Comparison of ENCODE assay signal across 24 cellular contexts in genomic region chr1:76433528-76433927, GRCh38.
DNase-seq lines count a peak whose midpoint lies in the region; ATAC-seq and TF ChIP-seq lines count a peak whose summit lies in the region.
"Had no signal": no experiment of that assay in that cellular context is flagged by ENCODE, and none has a peak within 500 bp of the region (broad histone marks: within the 10 kb centered on the region; RNA-seq: fewer than 3 reads in every experiment).

No MANE protein-coding gene starts in this region.

- H3K9me3 ChIP-seq in SK-N-SH, result no peaks in the 10 kb centered on the region
- H3K9me3 ChIP-seq: body of pancreas, psoas muscle had no signal

- peaks cover 0 to 3% of the 10 kb centered on the region in 2 experiments; a peak in 2 of 4 replicates for H3K4me1 ChIP-seq in SK-N-SH (ENCODE audit: control insufficient read depth in 1 of 2, insufficient read depth in 2 of 2, low read depth in 1 of 2, low read length in 1 of 2)
- H3K4me1 ChIP-seq: body of pancreas, psoas muscle had no signal

- H3K4me3 ChIP-seq in SK-N-SH (ENCODE audit: low read depth in 2 of 2, low read length in 1 of 2), result no peak overlapping the region
- H3K4me3 ChIP-seq: body of pancreas, psoas muscle had no signal

- no peak overlapping the region for H3K27ac ChIP-seq in SK-N-SH (ENCODE audit: low read depth in 2 of 2, low read length in 1 of 2)
- H3K27ac ChIP-seq: 22Rv1, body of pancreas, psoas muscle had no signal

- H3K79me2 ChIP-seq in SK-N-SH (ENCODE audit: insufficient read depth), result no peaks in the 10 kb centered on the region

- H3F3A ChIP-seq in SK-N-SH (replicated peaks; ENCODE audit: insufficient read depth), result no peaks in the 10 kb centered on the region

- H3K9me2 ChIP-seq in SK-N-SH, result no peaks in the 10 kb centered on the region

- no peak overlapping the region for H3K4me2 ChIP-seq in SK-N-SH

- no peak for ATAC-seq in SK-N-SH treated with all-trans-retinoic acid at 6 μM for 48 hours
- no peak for ATAC-seq in GM21515 (IDR thresholded peaks at IDR 0.05; ENCODE audit: unreplicated experiment)
- ATAC-seq in HG03025 (IDR thresholded peaks at IDR 0.05; ENCODE audit: low FRiP score, unreplicated experiment), result no peak
- ATAC-seq: body of pancreas, esophagus mucosa, psoas muscle, Right ventricle myocardium inferior, T-cell, WTC11 had no signal

- no peak for TF ChIP-seq RAD21 in SK-N-SH (IDR thresholded peaks at IDR 0.05; ENCODE audit: low read length)

- H2AFZ ChIP-seq in SK-N-SH (ENCODE audit: low read depth), result no peak overlapping the region

- no peak for TF ChIP-seq CTCF in SK-N-SH (IDR thresholded peaks at IDR 0.05)

- H3K27me3 ChIP-seq in SK-N-SH (ENCODE audit: insufficient read depth), result no peaks in the 10 kb centered on the region
- H3K27me3 ChIP-seq: body of pancreas had no signal

- H4K20me1 ChIP-seq in SK-N-SH (ENCODE audit: insufficient read depth), result no peaks in the 10 kb centered on the region

- CTCF ChIA-PET in SK-N-SH (lab: Yijun Ruan, JAX), result interaction anchor here (0.6 to 1.4 kb wide), 2 partner anchors 111 to 178 kb away, joined by 3 read pairs; no protein-coding TSS in a partner anchor

- DNase-seq in SK-N-SH, result no peak
- DNase-seq in amniotic epithelial cell (ENCODE audit: low read depth), result peak; percentile 80
- DNase-seq in fibroblast of peridontal ligament (ENCODE audit: extremely low read depth), result peak; percentile 80
- no peak for DNase-seq in NCI-H1694 (lab: John Stamatoyannopoulos, UW)
- no peak for DNase-seq in iPS-NIHi11 (ENCODE audit: low spot score)
- DNase-seq: activated CD4-positive, alpha-beta memory T cell treated with anti-CD3 and anti-CD28 coated beads for 36 hours; activated naive CD4-positive, alpha-beta T cell treated with anti-CD3 and anti-CD28 coated beads, Interleukin-2, amount 50 U/mL, for 16 hours; activated T-cell treated with anti-CD3 and anti-CD28 coated beads, Interleukin-2, amount 50 U/mL, for 1 hour; body of pancreas; DMS 273 treated with DMSO at 0.1 percent for 48 hours; hippocampal formation; MM.1S; NCI-H187 treated with DMSO at 0.1 percent for 48 hours; NCI-H446; nephron progenitor cell; psoas muscle; T-cell had no signal

- no peak for TF ChIP-seq EP300 in SK-N-SH (IDR thresholded peaks at IDR 0.05; ENCODE audit: borderline replicate concordance in 1 of 2, low read depth in 1 of 2, low read length in 1 of 2)

- POLR2A ChIA-PET in SK-N-SH (lab: Yijun Ruan, JAX), result no interaction called here

- no peaks in the 10 kb centered on the region for H3K36me3 ChIP-seq in SK-N-SH (replicated peaks in 1 of 2; ENCODE audit: control insufficient read depth in 1 of 2, insufficient read depth in 2 of 2, low read length in 1 of 2)

- H3K9ac ChIP-seq in SK-N-SH, result no peak overlapping the region

TF ChIP-seq in SK-N-SH, 30 proteins besides CTCF, POLR2A, EP300 and RAD21:
- TF ChIP-seq PBX3 (IDR thresholded peaks at IDR 0.05) (0 out of 2 replicates have a peak, but pooled peaks have one; percentile 10), REST (IDR thresholded peaks at IDR 0.05; ENCODE audit: low read depth, low read length) (0 out of 2 replicates have a peak, but pooled peaks have one; percentile 30), EZH2phosphoT487 (IDR thresholded peaks at IDR 0.05; ENCODE audit: borderline replicate concordance, low read depth) (no peak), CHD2 (IDR thresholded peaks at IDR 0.05; ENCODE audit: low read length, partially characterized antibody) (no peak)

TF ChIP-seq in SK-N-SH treated with all-trans-retinoic acid at 6 μM for 48 hours, 23 proteins besides CTCF, POLR2A, EP300 and RAD21:
- TF ChIP-seq TCF4 (CRISPR knock-in tag; IDR thresholded peaks at IDR 0.05; ENCODE audit: borderline replicate concordance) (no peak), ESRRG (CRISPR knock-in tag; IDR thresholded peaks at IDR 0.05) (no peak), CREB5 (CRISPR knock-in tag; IDR thresholded peaks at IDR 0.05; ENCODE audit: low read depth) (no peak), BACH2 (CRISPR knock-in tag; IDR thresholded peaks at IDR 0.05; ENCODE audit: borderline replicate concordance) (no peak), PPARA (CRISPR knock-in tag; IDR thresholded peaks at IDR 0.05; ENCODE audit: borderline replicate concordance) (no peak), TSHZ2 (CRISPR knock-in tag; IDR thresholded peaks at IDR 0.05) (no peak), ZNF565 (CRISPR knock-in tag; conservative IDR thresholded peaks at IDR 0.05; ENCODE audit: low read depth) (no peak), OSR1 (CRISPR knock-in tag; IDR thresholded peaks at IDR 0.05) (no peak), RARB (CRISPR knock-in tag; IDR thresholded peaks at IDR 0.05) (no peak), PATZ1 (CRISPR knock-in tag; IDR thresholded peaks at IDR 0.05; ENCODE audit: borderline replicate concordance) (no peak), CSRNP3 (CRISPR knock-in tag; IDR thresholded peaks at IDR 0.05) (no peak), ARNTL (CRISPR knock-in tag; IDR thresholded peaks at IDR 0.05; ENCODE audit: borderline replicate concordance, low read depth) (no peak), CSDC2 (CRISPR knock-in tag; IDR thresholded peaks at IDR 0.05) (no peak), ZC3H10 (CRISPR knock-in tag; IDR thresholded peaks at IDR 0.05) (no peak), ISL1 (CRISPR knock-in tag; IDR thresholded peaks at IDR 0.05) (no peak), GLIS3 (CRISPR knock-in tag; IDR thresholded peaks at IDR 0.05) (no peak), ZFP3 (CRISPR knock-in tag; IDR thresholded peaks at IDR 0.05) (no peak)
TF ChIP-seq in SK-N-SH treated with all-trans-retinoic acid at 6 μM for 48 hours: peak in this region for 0.

Comparison
In these comparisons a context has a peak if more than half of its experiments do, and no peak if none do; other contexts are left out.
1. DNase-seq: peak in amniotic epithelial cell (single experiment) and fibroblast of peridontal ligament (single experiment); none in SK-N-SH (single experiment), NCI-H1694 (single experiment) and iPS-NIHi11 (single experiment).